ENCODE assay signal across 11 cellular contexts in the genomic region with DNA sequence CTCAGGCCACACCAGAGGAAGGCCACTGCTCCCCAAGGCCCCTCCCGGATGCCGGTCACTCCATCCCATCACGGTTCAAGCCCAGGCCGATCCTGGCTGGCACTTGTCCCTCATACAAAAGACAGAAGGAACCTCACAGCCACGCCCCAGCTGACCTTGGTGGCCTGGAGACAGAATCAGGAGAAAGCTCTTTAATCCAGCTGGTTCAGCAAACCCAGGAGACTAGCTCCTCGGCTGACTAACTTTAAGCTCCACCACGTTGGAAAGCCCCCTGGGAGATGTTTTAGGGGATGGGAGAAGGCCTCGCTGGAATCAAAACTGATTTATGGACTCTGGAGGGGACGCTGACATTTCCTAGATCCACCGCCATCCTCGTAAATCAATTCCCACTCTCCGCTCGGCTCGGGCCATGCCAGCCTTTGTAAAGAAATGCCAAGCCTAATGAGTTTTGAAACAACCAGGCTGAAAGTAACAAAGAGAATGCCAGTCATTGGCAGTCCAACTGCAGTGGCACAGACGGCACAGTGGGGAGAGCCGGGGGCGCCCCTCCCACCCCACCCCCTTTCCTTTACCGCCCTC.
"Had no signal": no experiment of that assay in that cellular context is flagged by ENCODE, and none has a peak within 500 bp of the region (broad histone marks: within the 10 kb centered on the region; RNA-seq: fewer than 3 reads in every experiment).

No MANE protein-coding gene starts in this region.

- H3K27ac Mint-ChIP-seq: activated T-cell treated with anti-CD3 and anti-CD28 coated beads, Interleukin-2, amount 50 U/mL, for 24 hours had no signal

- H3K4me1 ChIP-seq: colonic mucosa, pancreas, thyroid gland, uterus had no signal

- DNase-seq: activated CD4-positive, alpha-beta T cell treated with anti-CD3 and anti-CD28 coated beads, Interleukin-2, amount 50 U/mL, for 48 hours; activated naive CD4-positive, alpha-beta T cell treated with anti-CD3 and anti-CD28 coated beads, Interleukin-2, amount 50 U/mL, for 16 hours; activated T-cell treated with anti-CD3 and anti-CD28 coated beads, Interleukin-2, amount 50 U/mL, for 24 hours; colonic mucosa; left ventricle myocardium inferior; pancreas; stimulated activated CD4-positive, alpha-beta T cell treated with anti-CD3 and anti-CD28 coated beads, Interleukin-2, amount 100 ng/mL, for 48 hours; thyroid gland; uterus had no signal

- H3K36me3 ChIP-seq: colonic mucosa, esophagus muscularis mucosa, left ventricle myocardium inferior, pancreas, thyroid gland, uterus had no signal

- H3K27ac ChIP-seq: colonic mucosa, esophagus muscularis mucosa, left ventricle myocardium inferior, pancreas, thyroid gland, uterus had no signal

- H3K9me3 ChIP-seq: colonic mucosa, esophagus muscularis mucosa, left ventricle myocardium inferior, pancreas, thyroid gland, uterus had no signal

- H3K9me3 Mint-ChIP-seq: activated T-cell treated with anti-CD3 and anti-CD28 coated beads, Interleukin-2, amount 50 U/mL, for 24 hours; stimulated activated memory B cell treated with anti-CD40 and anti-IgM and Interleukin-4, amounts not matched to agents 10 μg/mL and 1 μg/mL and 100 μg/mL, for 72 hours had no signal

- H3K4me3 Mint-ChIP-seq: activated T-cell treated with anti-CD3 and anti-CD28 coated beads, Interleukin-2, amount 50 U/mL, for 24 hours; stimulated activated memory B cell treated with anti-CD40 and anti-IgM and Interleukin-4, amounts not matched to agents 10 μg/mL and 1 μg/mL and 100 μg/mL, for 72 hours had no signal

- H3K27me3 Mint-ChIP-seq: activated T-cell treated with anti-CD3 and anti-CD28 coated beads, Interleukin-2, amount 50 U/mL, for 24 hours; stimulated activated memory B cell treated with anti-CD40 and anti-IgM and Interleukin-4, amounts not matched to agents 10 μg/mL and 1 μg/mL and 100 μg/mL, for 72 hours had no signal

- ATAC-seq: stimulated activated memory B cell treated with anti-CD40 and anti-IgM and Interleukin-4, amounts not matched to agents 10 μg/mL and 1 μg/mL and 100 μg/mL, for 72 hours had no signal

- H3K27me3 ChIP-seq: colonic mucosa, esophagus muscularis mucosa, pancreas, thyroid gland, uterus had no signal

- H3K4me3 ChIP-seq: colonic mucosa, esophagus muscularis mucosa, left ventricle myocardium inferior, pancreas, thyroid gland, uterus had no signal
